In genomic region chr12:105626653-105627052, GRCh38 we compare ENCODE assay signal across 10 cellular contexts.
"Had no signal": no experiment of that assay in that cellular context is flagged by ENCODE, and none has a peak within 500 bp of the region (broad histone marks: within the 10 kb centered on the region; RNA-seq: fewer than 3 reads in every experiment).

No MANE protein-coding gene starts in this region.

- H3K4me3 ChIP-seq: GM23248, HAP-1, K562 had no signal

- H3K27ac ChIP-seq: GM23248 had no signal

- H3K36me3 ChIP-seq: HAP-1 had no signal

- FAIRE-seq: HepG2, HTR-8/SVneo, K562 had no signal

- ATAC-seq: HCT116, HepG2, K562 had no signal

- H3K9ac ChIP-seq: GM23248 had no signal

- DNase-seq: GM23248, GOT3, H7, HFFc6, KG1 had no signal
